Comparison of ENCODE assay signal across 1 cellular context in the genomic region with DNA sequence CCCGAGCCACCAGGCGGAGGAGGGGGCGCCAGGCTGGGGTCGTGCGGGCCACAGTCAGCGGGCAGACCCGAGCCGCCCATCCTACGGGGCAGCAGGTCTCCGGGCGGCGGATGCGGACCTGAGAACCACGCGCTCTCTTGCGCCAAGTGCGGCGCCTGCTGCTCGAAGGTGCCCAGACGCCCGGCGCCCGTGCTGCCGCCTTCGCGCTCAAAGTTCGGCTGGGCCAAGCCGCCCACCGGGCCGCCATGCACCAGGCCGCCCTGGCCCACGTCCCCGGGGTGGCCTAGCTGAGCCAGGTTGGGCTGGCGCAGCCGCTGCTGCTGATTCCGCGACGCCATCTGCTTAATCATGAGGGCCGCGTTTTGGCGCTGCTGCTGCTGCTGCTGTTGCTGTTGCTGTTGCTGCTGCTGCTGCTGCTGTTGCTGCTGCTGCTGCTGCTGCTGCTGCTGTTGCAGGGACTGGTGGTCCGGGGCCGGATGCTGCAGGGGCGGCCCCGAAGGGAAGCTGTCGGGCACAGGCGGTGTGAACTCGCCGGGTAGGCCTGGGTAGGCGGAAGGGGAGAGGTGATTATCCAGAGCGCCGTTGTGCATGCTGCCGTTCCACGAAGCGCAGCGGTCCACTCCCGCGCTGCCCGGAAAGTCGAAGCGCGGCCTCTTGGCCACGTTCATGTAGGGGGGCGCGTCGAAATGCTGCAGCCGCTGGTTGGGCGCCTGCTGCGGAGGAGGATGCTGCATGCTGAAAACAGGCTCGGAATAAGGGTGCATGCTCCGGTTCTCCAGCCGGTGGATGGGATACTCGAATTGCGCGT.
TF ChIP-seq lines count a peak whose summit lies in the region.

No MANE protein-coding gene starts in this region.

TF ChIP-seq in PFSK-1, 5 proteins besides CTCF, POLR2A, EP300 and RAD21 (continued from another document):
- TF ChIP-seq, protein P1, sequence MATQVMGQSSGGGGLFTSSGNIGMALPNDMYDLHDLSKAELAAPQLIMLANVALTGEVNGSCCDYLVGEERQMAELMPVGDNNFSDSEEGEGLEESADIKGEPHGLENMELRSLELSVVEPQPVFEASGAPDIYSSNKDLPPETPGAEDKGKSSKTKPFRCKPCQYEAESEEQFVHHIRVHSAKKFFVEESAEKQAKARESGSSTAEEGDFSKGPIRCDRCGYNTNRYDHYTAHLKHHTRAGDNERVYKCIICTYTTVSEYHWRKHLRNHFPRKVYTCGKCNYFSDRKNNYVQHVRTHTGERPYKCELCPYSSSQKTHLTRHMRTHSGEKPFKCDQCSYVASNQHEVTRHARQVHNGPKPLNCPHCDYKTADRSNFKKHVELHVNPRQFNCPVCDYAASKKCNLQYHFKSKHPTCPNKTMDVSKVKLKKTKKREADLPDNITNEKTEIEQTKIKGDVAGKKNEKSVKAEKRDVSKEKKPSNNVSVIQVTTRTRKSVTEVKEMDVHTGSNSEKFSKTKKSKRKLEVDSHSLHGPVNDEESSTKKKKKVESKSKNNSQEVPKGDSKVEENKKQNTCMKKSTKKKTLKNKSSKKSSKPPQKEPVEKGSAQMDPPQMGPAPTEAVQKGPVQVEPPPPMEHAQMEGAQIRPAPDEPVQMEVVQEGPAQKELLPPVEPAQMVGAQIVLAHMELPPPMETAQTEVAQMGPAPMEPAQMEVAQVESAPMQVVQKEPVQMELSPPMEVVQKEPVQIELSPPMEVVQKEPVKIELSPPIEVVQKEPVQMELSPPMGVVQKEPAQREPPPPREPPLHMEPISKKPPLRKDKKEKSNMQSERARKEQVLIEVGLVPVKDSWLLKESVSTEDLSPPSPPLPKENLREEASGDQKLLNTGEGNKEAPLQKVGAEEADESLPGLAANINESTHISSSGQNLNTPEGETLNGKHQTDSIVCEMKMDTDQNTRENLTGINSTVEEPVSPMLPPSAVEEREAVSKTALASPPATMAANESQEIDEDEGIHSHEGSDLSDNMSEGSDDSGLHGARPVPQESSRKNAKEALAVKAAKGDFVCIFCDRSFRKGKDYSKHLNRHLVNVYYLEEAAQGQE (IDR thresholded peaks at IDR 0.05; ENCODE audit: insufficient read depth in 1 of 2, low read depth in 2 of 2, low read length in 2 of 2), result no peak
- TF ChIP-seq FOXP2 (optimal IDR thresholded peaks at IDR 0.05; ENCODE audit: borderline replicate concordance, extremely low read depth, extremely low read length, insufficient read depth), result peak; percentile 7
